1 cellular context compared by ENCODE assay signal in genomic region chr19:13060233-13060963, GRCh38.
TF ChIP-seq lines count a peak whose summit lies in the region.

No MANE protein-coding gene starts in this region.

TF ChIP-seq in HEK293, 187 proteins besides CTCF, POLR2A, EP300 and RAD21 (continued from another document):
- no peak for TF ChIP-seq SCRT1 (tag by site-specific recombination; IDR thresholded peaks at IDR 0.05; ENCODE audit: borderline replicate concordance)
- TF ChIP-seq, protein P1, sequence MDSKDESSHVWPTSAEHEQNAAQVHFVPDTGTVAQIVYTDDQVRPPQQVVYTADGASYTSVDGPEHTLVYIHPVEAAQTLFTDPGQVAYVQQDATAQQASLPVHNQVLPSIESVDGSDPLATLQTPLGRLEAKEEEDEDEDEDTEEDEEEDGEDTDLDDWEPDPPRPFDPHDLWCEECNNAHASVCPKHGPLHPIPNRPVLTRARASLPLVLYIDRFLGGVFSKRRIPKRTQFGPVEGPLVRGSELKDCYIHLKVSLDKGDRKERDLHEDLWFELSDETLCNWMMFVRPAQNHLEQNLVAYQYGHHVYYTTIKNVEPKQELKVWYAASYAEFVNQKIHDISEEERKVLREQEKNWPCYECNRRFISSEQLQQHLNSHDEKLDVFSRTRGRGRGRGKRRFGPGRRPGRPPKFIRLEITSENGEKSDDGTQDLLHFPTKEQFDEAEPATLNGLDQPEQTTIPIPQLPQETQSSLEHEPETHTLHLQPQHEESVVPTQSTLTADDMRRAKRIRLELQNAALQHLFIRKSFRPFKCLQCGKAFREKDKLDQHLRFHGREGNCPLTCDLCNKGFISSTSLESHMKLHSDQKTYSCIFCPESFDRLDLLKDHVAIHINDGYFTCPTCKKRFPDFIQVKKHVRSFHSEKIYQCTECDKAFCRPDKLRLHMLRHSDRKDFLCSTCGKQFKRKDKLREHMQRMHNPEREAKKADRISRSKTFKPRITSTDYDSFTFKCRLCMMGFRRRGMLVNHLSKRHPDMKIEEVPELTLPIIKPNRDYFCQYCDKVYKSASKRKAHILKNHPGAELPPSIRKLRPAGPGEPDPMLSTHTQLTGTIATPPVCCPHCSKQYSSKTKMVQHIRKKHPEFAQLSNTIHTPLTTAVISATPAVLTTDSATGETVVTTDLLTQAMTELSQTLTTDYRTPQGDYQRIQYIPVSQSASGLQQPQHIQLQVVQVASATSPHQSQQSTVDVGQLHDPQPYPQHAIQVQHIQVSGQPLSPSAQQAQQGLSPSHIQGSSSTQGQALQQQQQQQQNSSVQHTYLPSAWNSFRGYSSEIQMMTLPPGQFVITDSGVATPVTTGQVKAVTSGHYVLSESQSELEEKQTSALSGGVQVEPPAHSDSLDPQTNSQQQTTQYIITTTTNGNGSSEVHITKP (tag by site-specific recombination; IDR thresholded peaks at IDR 0.05), result peak; percentile 52
- no peak for TF ChIP-seq SCRT2 (tag by site-specific recombination; IDR thresholded peaks at IDR 0.05)
